ENCODE assay signal across 19 cellular contexts in the genomic region with DNA sequence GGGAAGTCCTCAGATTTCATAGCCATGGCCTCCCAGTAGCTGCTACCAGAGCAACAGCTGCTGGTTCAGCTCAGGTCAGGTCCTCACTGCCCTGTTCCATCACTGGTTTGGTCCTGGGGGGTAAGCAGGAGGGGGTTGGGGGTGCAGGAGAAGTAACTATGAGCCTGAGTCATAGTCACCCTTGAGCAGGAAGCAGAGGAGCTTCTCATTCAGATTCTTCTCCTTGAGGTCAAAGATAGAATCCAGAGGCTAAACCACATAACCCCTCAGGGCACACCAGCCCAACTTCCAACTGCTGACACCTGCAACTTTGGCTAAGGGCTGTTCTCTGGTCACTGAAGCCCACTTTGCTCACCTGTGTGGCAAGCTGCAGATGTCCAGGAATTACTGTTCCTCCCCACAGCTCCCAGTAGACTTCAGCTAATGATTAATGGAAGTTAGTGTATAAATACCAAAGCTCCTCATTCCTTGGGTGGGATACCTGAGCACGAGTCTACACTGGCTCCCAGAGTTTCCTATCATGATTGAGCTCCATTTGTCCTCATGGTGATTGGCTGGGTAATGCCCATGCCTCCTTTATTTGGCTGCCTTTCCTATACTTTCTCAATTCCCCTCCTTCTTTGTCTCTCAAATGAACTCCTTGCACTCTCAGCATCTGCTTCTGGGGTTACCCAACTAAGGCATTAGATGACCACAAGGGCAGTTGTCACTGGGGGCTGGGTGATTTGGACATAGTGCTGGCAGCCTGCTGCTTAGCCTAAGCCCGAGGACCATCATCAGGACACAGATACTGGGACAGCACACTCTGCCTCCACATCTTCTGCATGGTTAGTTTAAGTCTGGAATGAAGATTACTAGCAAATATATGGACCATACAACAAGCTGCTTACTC. TPM values are rescaled to one million over a fixed set of nuclear protein-coding genes. Genes with fewer than 3 reads are reported as not detected.
DNase-seq lines count a peak whose midpoint lies in the region; ATAC-seq and TF ChIP-seq lines count a peak whose summit lies in the region.
"Had no signal": no experiment of that assay in that cellular context is flagged by ENCODE, and none has a peak within 500 bp of the region (broad histone marks: within the 10 kb centered on the region; RNA-seq: fewer than 3 reads in every experiment).

No MANE protein-coding gene starts in this region.

- no peaks in the 10 kb centered on the region for H3K79me1 ChIP-seq in H9 (ENCODE audit: insufficient read depth, low read depth, low read length, poor library complexity, severe bottlenecking)

- H3K9me3 Mint-ChIP-seq in CD8-positive, alpha-beta memory T cell = no peaks in the 10 kb centered on the region
- no peaks in the 10 kb centered on the region for H3K9me3 Mint-ChIP-seq in H9
- H3K9me3 Mint-ChIP-seq: activated T-cell treated with anti-CD3 and anti-CD28 coated beads, Interleukin-2, amount 50 U/mL, for 4 hours; stimulated activated naive CD8-positive, alpha-beta T cell treated with anti-CD3 and anti-CD28 coated beads, Interleukin-15, Interleukin-2, amounts not matched to agents 100 ng/mL and 50 ng/mL, for 24 hours; WTC11 had no signal

- H3K4ac ChIP-seq in H9 (ENCODE audit: low read depth, low read length) = no peak overlapping the region

- no peak overlapping the region for H2AK5ac ChIP-seq in H9 (ENCODE audit: insufficient read length, low read length)

- H2BK12ac ChIP-seq in H9 (ENCODE audit: insufficient read length, low read depth, low read length) = no peak overlapping the region

- peak overlapping the region in 5 of 8 donors; percentile 19 to 64 (median 29) for H3K27ac Mint-ChIP-seq in CD8-positive, alpha-beta memory T cell
- H3K27ac Mint-ChIP-seq in H9 = no peak overlapping the region
- H3K27ac Mint-ChIP-seq: stimulated activated naive CD8-positive, alpha-beta T cell treated with anti-CD3 and anti-CD28 coated beads, Interleukin-15, Interleukin-2, amounts not matched to agents 100 ng/mL and 50 ng/mL, for 24 hours; WTC11 had no signal

- H4K91ac ChIP-seq in H9 (ENCODE audit: insufficient read length, low read depth, low read length) = no peak overlapping the region

- H3K4me1 ChIP-seq in CD8-positive, alpha-beta memory T cell (ENCODE audit: insufficient read depth, low read length) = peaks cover 48% of the 10 kb centered on the region
- H3K4me1 ChIP-seq in RWPE2 (ENCODE audit: insufficient read depth, poor library complexity, severe bottlenecking) = peaks cover 36% of the 10 kb centered on the region
- no peaks in the 10 kb centered on the region for H3K4me1 ChIP-seq in H9 (ENCODE audit: insufficient read depth, low read length)
- H3K4me1 ChIP-seq: right atrium auricular region had no signal

- no peak overlapping the region for H3K18ac ChIP-seq in H9 (ENCODE audit: insufficient read length, low read depth, low read length)

- H3K4me3 ChIP-seq in CD8-positive, alpha-beta memory T cell (ENCODE audit: low read length) = no peak overlapping the region
- no peak overlapping the region for H3K4me3 ChIP-seq in RWPE2 (ENCODE audit: severe bottlenecking)
- H3K4me3 ChIP-seq: right atrium auricular region, SJSA1 had no signal

- H4K20me1 ChIP-seq in H9 (ENCODE audit: control insufficient read depth, insufficient read depth, insufficient read length) = no peaks in the 10 kb centered on the region

- no peak overlapping the region for H3K27ac ChIP-seq in CD8-positive, alpha-beta memory T cell (ENCODE audit: low read depth, low read length)
- H3K27ac ChIP-seq in RWPE2 (ENCODE audit: poor library complexity, severe bottlenecking) = peak overlapping the region; percentile 91
- no peak overlapping the region for H3K27ac ChIP-seq in H9 (ENCODE audit: insufficient read length, low read depth, low read length)
- H3K27ac ChIP-seq: right atrium auricular region, SJSA1 had no signal

- peak; percentile 23; the same call in 2 of the 3 replicates for ATAC-seq in RWPE2 (ENCODE audit: low read depth)
- ATAC-seq in GM18907 (IDR thresholded peaks at IDR 0.05; ENCODE audit: unreplicated experiment) = no peak
- ATAC-seq in GM18511 (IDR thresholded peaks at IDR 0.05; ENCODE audit: unreplicated experiment) = no peak
- ATAC-seq: WTC11 had no signal

- no peaks in the 10 kb centered on the region for H3K79me2 ChIP-seq in H9 (ENCODE audit: insufficient read depth, low read length)

- no peak overlapping the region for H2BK120ac ChIP-seq in H9 (ENCODE audit: low read depth, low read length, poor library complexity, severe bottlenecking)

- no peak for TF ChIP-seq CTCF in RWPE2 (IDR thresholded peaks at IDR 0.05; ENCODE audit: poor library complexity, severe bottlenecking)
- no peak for TF ChIP-seq CTCF in H9 (conservative IDR thresholded peaks at IDR 0.05)

- no peaks in the 10 kb centered on the region for H3K23me2 ChIP-seq in H9 (ENCODE audit: insufficient read length, low read depth, low read length, poor library complexity, severe bottlenecking)

- no peak overlapping the region for H2AFZ ChIP-seq in H9 (ENCODE audit: low read length)

- peaks cover 51 to 68% (median 60%) of the 10 kb centered on the region in 3 donors for H3K4me1 Mint-ChIP-seq in CD8-positive, alpha-beta memory T cell
- H3K4me1 Mint-ChIP-seq in H9 = no peaks in the 10 kb centered on the region
- H3K4me1 Mint-ChIP-seq: WTC11 had no signal

- H3K9ac ChIP-seq in H9 (ENCODE audit: extremely low read depth, insufficient read length, low read length) = no peak overlapping the region

- no peaks in the 10 kb centered on the region for H3K27me3 ChIP-seq in CD8-positive, alpha-beta memory T cell (ENCODE audit: insufficient read depth, low read length, poor library complexity, severe bottlenecking)
- H3K27me3 ChIP-seq in RWPE2 (ENCODE audit: insufficient read depth, poor library complexity, severe bottlenecking) (no peaks in the 10 kb centered on the region), H9 (ENCODE audit: insufficient read depth, low read length) (no peaks in the 10 kb centered on the region)
- H3K27me3 ChIP-seq: right atrium auricular region, SJSA1 had no signal

- no peak overlapping the region for H3K4me3 Mint-ChIP-seq in CD8-positive, alpha-beta memory T cell
- H3K4me3 Mint-ChIP-seq in H9 = no peak overlapping the region
- H3K4me3 Mint-ChIP-seq: activated T-cell treated with anti-CD3 and anti-CD28 coated beads, Interleukin-2, amount 50 U/mL, for 4 hours; stimulated activated naive CD8-positive, alpha-beta T cell treated with anti-CD3 and anti-CD28 coated beads, Interleukin-15, Interleukin-2, amounts not matched to agents 100 ng/mL and 50 ng/mL, for 24 hours; WTC11 had no signal

- no peaks in the 10 kb centered on the region for H3K36me3 ChIP-seq in CD8-positive, alpha-beta memory T cell (ENCODE audit: insufficient read depth, low read length)
- H3K36me3 ChIP-seq in RWPE2 (ENCODE audit: low read depth) = no peaks in the 10 kb centered on the region
- H3K36me3 ChIP-seq: right atrium auricular region, SJSA1 had no signal

- H4K8ac ChIP-seq in H9 (replicated peaks; ENCODE audit: insufficient read length, low read depth, low read length) = no peak overlapping the region

- no peak overlapping the region for H2BK5ac ChIP-seq in H9 (ENCODE audit: insufficient read length, low read length)

- H2BK20ac ChIP-seq in H9 (ENCODE audit: low read depth, low read length, poor library complexity, severe bottlenecking) = no peak overlapping the region

- POLR2A ChIA-PET in CD8-positive, alpha-beta memory T cell (lab: Charles Lee) = no interaction called here

- H3K23ac ChIP-seq in H9 (ENCODE audit: insufficient read length, low read depth, low read length) = no peak overlapping the region

- H3K36me3 Mint-ChIP-seq in CD8-positive, alpha-beta memory T cell = no peaks in the 10 kb centered on the region
- H3K36me3 Mint-ChIP-seq in H9 (ENCODE audit: insufficient read depth in 1 of 3, low read depth in 3 of 3) = no peaks in the 10 kb centered on the region
- H3K36me3 Mint-ChIP-seq: WTC11 had no signal

- CTCF ChIA-PET in CD8-positive, alpha-beta memory T cell (lab: Charles Lee) = interaction anchor here (1.0 to 3.1 kb wide), 2 partner anchors 10 to 15 kb away, joined by 3 to 10 read pairs; no protein-coding TSS in a partner anchor

- H3K56ac ChIP-seq in H9 (ENCODE audit: insufficient read length, low read depth, low read length) = no peak overlapping the region

- H4K5ac ChIP-seq in H9 (ENCODE audit: insufficient read length, low read depth, low read length) = no peak overlapping the region

- DNase-seq in CD8-positive, alpha-beta memory T cell = no peak
- DNase-seq in HK-2 (ENCODE audit: unreplicated experiment) (peak; percentile 28), RWPE2 (ENCODE audit: low spot score) (no peak), kidney glomerular epithelial cell (lab: John Stamatoyannopoulos, UW) (peak; percentile 72), putamen (ENCODE audit: low spot score) (no peak), H9 (no peak)
- DNase-seq: activated T-cell treated with anti-CD3 and anti-CD28 coated beads, Interleukin-2, amount 50 U/mL, for 4 hours; dermis blood vessel endothelial cell; GDM1; H7; NCI-H146; NCI-H69; stimulated activated CD4-positive, alpha-beta T cell treated with anti-CD3 and anti-CD28 coated beads, Interleukin-4, amount 100 ng/mL, for 4 hours had no signal

- no peak overlapping the region for H3K14ac ChIP-seq in H9 (ENCODE audit: insufficient read depth, low read length)

- no peaks in the 10 kb centered on the region for H3K9me3 ChIP-seq in CD8-positive, alpha-beta memory T cell (ENCODE audit: low read length)
- H3K9me3 ChIP-seq in RWPE2 (ENCODE audit: severe bottlenecking) (no peaks in the 10 kb centered on the region), H9 (ENCODE audit: control insufficient read depth, low read depth, low read length) (no peaks in the 10 kb centered on the region)
- H3K9me3 ChIP-seq: right atrium auricular region, SJSA1 had no signal

- WGBS in H9 (ENCODE audit: extremely low coverage, insufficient read length, low lambda C conversion rate) = no CpG with 5 or more reads among the region's 2 CpGs

- peaks cover 0 to 1% of the 10 kb centered on the region in 2 donors for H3K27me3 Mint-ChIP-seq in CD8-positive, alpha-beta memory T cell
- H3K27me3 Mint-ChIP-seq in H9 (ENCODE audit: low read depth) = peaks cover 3% of the 10 kb centered on the region
- H3K27me3 Mint-ChIP-seq: stimulated activated naive CD8-positive, alpha-beta T cell treated with anti-CD3 and anti-CD28 coated beads, Interleukin-15, Interleukin-2, amounts not matched to agents 100 ng/mL and 50 ng/mL, for 24 hours had no signal

- H2BK15ac ChIP-seq in H9 (ENCODE audit: low read depth, low read length) = no peak overlapping the region

- no peak overlapping the region for H3T11ph ChIP-seq in H9 (ENCODE audit: low read length)

- H3K4me2 ChIP-seq in H9 (ENCODE audit: insufficient read depth, insufficient read length, low read length) = no peak overlapping the region

RNA-seq across cellular contexts. Expression of a gene that starts 19.7 kb away (rescaled TPM):
- total RNA-seq in CD8-positive, alpha-beta memory T cell = 10 to 100 TPM; 39.4 to 42.1 TPM
- polyA plus RNA-seq in CD8-positive, alpha-beta memory T cell = 38.6 TPM
- total RNA-seq in H9 (2021) = 48.2 and 49.0 TPM in 2 replicates

RNA-seq across cellular contexts. Expression of a gene that starts 48.9 kb away (rescaled TPM):
- 10 to 100 TPM; 34.1 to 34.3 TPM for total RNA-seq in CD8-positive, alpha-beta memory T cell
- 21.9 TPM for polyA plus RNA-seq in CD8-positive, alpha-beta memory T cell
- 29.5 and 30.7 TPM in 2 replicates for total RNA-seq in H9 (2021)

Comparison
In these comparisons a context has a peak if more than half of its experiments do, and no peak if none do; other contexts are left out.
1. DNase-seq: peak in HK-2 (single experiment) and kidney glomerular epithelial cell (single experiment); none in CD8-positive, alpha-beta memory T cell (0 of 5), RWPE2 (single experiment), putamen (single experiment) and H9 (single experiment).
2. H3K27ac Mint-ChIP-seq: peak in CD8-positive, alpha-beta memory T cell (5 of 8); none in H9 (0 of 3).